Comparison of ENCODE assay signal across 9 cellular contexts in the genomic region with DNA sequence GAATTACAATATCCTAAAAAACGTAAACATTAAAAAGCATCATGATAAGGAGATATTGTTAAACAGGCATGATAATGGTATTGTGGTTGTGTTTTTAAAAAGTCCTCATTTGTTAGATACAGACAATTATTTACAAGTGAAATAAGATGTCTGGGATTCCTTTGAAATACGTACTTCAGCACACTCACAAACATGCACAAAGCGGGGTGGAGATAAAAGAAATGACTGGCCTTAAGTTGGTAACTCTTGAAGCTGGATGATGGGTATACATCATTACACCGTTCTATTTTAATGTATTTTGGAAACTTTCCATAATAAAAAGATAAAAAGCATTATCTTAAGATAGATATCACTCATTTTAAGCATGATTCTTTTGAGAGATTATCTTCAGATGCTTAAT. TPM values are rescaled to one million over a fixed set of nuclear protein-coding genes. Genes with fewer than 3 reads are reported as not detected.
A peak's percentile ranks its signal among the peaks of the same experiment; 100 is the strongest.
DNase-seq lines count a peak whose midpoint lies in the region; ATAC-seq and TF ChIP-seq lines count a peak whose summit lies in the region.
"Had no signal": no experiment of that assay in that cellular context is flagged by ENCODE, and none has a peak within 500 bp of the region (broad histone marks: within the 10 kb centered on the region; RNA-seq: fewer than 3 reads in every experiment).

No MANE protein-coding gene starts in this region.

- intact Hi-C loops in CD4-positive, alpha-beta T cell (cut with DNase I, micrococcal nuclease) = no loop called here
- intact Hi-C loops in sciatic nerve (cut with DNase I) = no loop called here

- POLR2A ChIA-PET in CD4-positive, alpha-beta T cell (lab: Charles Lee) = interaction anchor here (1.9 kb wide), 1 partner anchor 20 kb away, joined by 10 read pairs; a partner anchor contains a TSS

- H3K4me1 Mint-ChIP-seq in CD4-positive, alpha-beta T cell (ENCODE audit: low read depth) = peaks cover 24% of the 10 kb centered on the region
- H3K4me1 Mint-ChIP-seq in chondrocyte (ENCODE audit: low read depth) = peaks cover 34% of the 10 kb centered on the region
- H3K4me1 Mint-ChIP-seq in natural killer cell treated with Interleukin-12 subunit alpha and Interleukin-12 subunit beta and Interleukin-15 and Interleukin-18, amount 100 ng/mL, for 72 hours (ENCODE audit: low read depth in 2 of 2) = peaks cover 12 to 15% of the 10 kb centered on the region in 2 donors

- peak overlapping the region; percentile 92 for H3K4me3 Mint-ChIP-seq in CD4-positive, alpha-beta T cell
- H3K4me3 Mint-ChIP-seq in chondrocyte (ENCODE audit: unreplicated experiment) = peak overlapping the region; percentile 84
- H3K4me3 Mint-ChIP-seq in natural killer cell treated with Interleukin-12 subunit alpha and Interleukin-12 subunit beta and Interleukin-15 and Interleukin-18, amount 100 ng/mL, for 72 hours = peak overlapping the region; percentile 88

- no peaks in the 10 kb centered on the region for H3K27me3 ChIP-seq in CD4-positive, alpha-beta T cell (ENCODE audit: control insufficient read depth, insufficient read depth, low read length)
- H3K27me3 ChIP-seq: neutrophil had no signal

- H3K27ac ChIP-seq in CD4-positive, alpha-beta T cell (ENCODE audit: low read depth, low read length) = no peak overlapping the region
- H3K27ac ChIP-seq: neutrophil had no signal

- H3K27ac Mint-ChIP-seq in CD4-positive, alpha-beta T cell = peak overlapping the region; percentile 58
- no peak overlapping the region for H3K27ac Mint-ChIP-seq in chondrocyte (ENCODE audit: unreplicated experiment)
- peak overlapping the region; percentile 82 to 96 for H3K27ac Mint-ChIP-seq in natural killer cell treated with Interleukin-12 subunit alpha and Interleukin-12 subunit beta and Interleukin-15 and Interleukin-18, amount 100 ng/mL, for 72 hours

- TF ChIP-seq CTCF in CD4-positive, alpha-beta T cell (IDR thresholded peaks at IDR 0.05) = no peak
- TF ChIP-seq CTCF in LNCaP clone FGC (IDR thresholded peaks at IDR 0.05; ENCODE audit: control insufficient read depth, extremely low read depth, insufficient read depth) (no peak), chondrocyte (IDR thresholded peaks at IDR 0.05) (no peak)

- no peak for ATAC-seq in CD4-positive, alpha-beta T cell (ENCODE audit: poor library complexity)
- no peak for ATAC-seq in natural killer cell treated with Interleukin-12 subunit alpha and Interleukin-12 subunit beta and Interleukin-15 and Interleukin-18, amount 100 ng/mL, for 72 hours
- ATAC-seq in sciatic nerve (no peak), GM21717 (IDR thresholded peaks at IDR 0.05; ENCODE audit: unreplicated experiment) (no peak)

- peaks cover 36% of the 10 kb centered on the region for H3K36me3 Mint-ChIP-seq in CD4-positive, alpha-beta T cell (ENCODE audit: low read depth)
- H3K36me3 Mint-ChIP-seq in chondrocyte (ENCODE audit: low read depth) = peaks cover 8% of the 10 kb centered on the region
- peaks cover 10% of the 10 kb centered on the region for H3K36me3 Mint-ChIP-seq in natural killer cell treated with Interleukin-12 subunit alpha and Interleukin-12 subunit beta and Interleukin-15 and Interleukin-18, amount 100 ng/mL, for 72 hours

- CTCF ChIA-PET in CD4-positive, alpha-beta T cell (lab: Charles Lee) = interaction anchor here (0.6 kb wide), 1 partner anchor 115 kb away, joined by 3 read pairs; no protein-coding TSS in a partner anchor

- H3K27me3 Mint-ChIP-seq in CD4-positive, alpha-beta T cell = no peaks in the 10 kb centered on the region
- no peaks in the 10 kb centered on the region for H3K27me3 Mint-ChIP-seq in chondrocyte (ENCODE audit: low read depth)
- no peaks in the 10 kb centered on the region for H3K27me3 Mint-ChIP-seq in natural killer cell treated with Interleukin-12 subunit alpha and Interleukin-12 subunit beta and Interleukin-15 and Interleukin-18, amount 100 ng/mL, for 72 hours

- H3K9me3 ChIP-seq in CD4-positive, alpha-beta T cell (ENCODE audit: control insufficient read depth, low read length) = no peaks in the 10 kb centered on the region
- H3K9me3 ChIP-seq: neutrophil had no signal

- no peaks in the 10 kb centered on the region for H3K9me3 Mint-ChIP-seq in CD4-positive, alpha-beta T cell
- no peaks in the 10 kb centered on the region for H3K9me3 Mint-ChIP-seq in chondrocyte (ENCODE audit: low read depth)
- no peaks in the 10 kb centered on the region for H3K9me3 Mint-ChIP-seq in natural killer cell treated with Interleukin-12 subunit alpha and Interleukin-12 subunit beta and Interleukin-15 and Interleukin-18, amount 100 ng/mL, for 72 hours

- peak overlapping the region; percentile 72 for H3K4me3 ChIP-seq in LNCaP clone FGC (ENCODE audit: low read depth, low read length)

- no peak for DNase-seq in CD4-positive, alpha-beta T cell
- DNase-seq in LNCaP clone FGC (ENCODE audit: low read depth) = no peak
- DNase-seq in chondrocyte (ENCODE audit: low spot score) = no peak
- no peak for DNase-seq in natural killer cell treated with Interleukin-12 subunit alpha and Interleukin-12 subunit beta and Interleukin-15 and Interleukin-18, amount 100 ng/mL, for 72 hours (ENCODE audit: low spot score)
- no peak for DNase-seq in NCI-H2107 treated with DMSO at 0.1 percent for 48 hours (lab: John Stamatoyannopoulos, UW; ENCODE audit: unreplicated experiment)
- DNase-seq in NCI-H510A treated with DMSO at 0.1 percent for 48 hours (lab: John Stamatoyannopoulos, UW) = no peak
- no peak for DNase-seq in sciatic nerve (ENCODE audit: low spot score)

RNA-seq across cellular contexts. Expression of a gene that starts 1.0 kb away (rescaled TPM):
- under 1 TPM in 1 of 2 experiments, not detected in 1; 0.16 TPM for total RNA-seq in CD4-positive, alpha-beta T cell
- total RNA-seq in chondrocyte (3.9 to 7.2 TPM (median 4.1 TPM) in 3 replicates), sciatic nerve (10.8 TPM)
- under 1 TPM; 0.78 to 1.00 TPM for total RNA-seq in natural killer cell treated with Interleukin-12 subunit alpha and Interleukin-12 subunit beta and Interleukin-15 and Interleukin-18, amount 100 ng/mL, for 72 hours

RNA-seq across cellular contexts. Expression of a gene that starts 20.1 kb away (rescaled TPM):
- total RNA-seq in CD4-positive, alpha-beta T cell = 100 to 1,000 TPM in 1 of 2 experiments, 10 to 100 TPM in 1; 99.9 to 106 TPM
- total RNA-seq in chondrocyte (29.5 to 36.4 TPM (median 32.4 TPM) in 3 replicates), sciatic nerve (60.7 TPM)
- total RNA-seq in natural killer cell treated with Interleukin-12 subunit alpha and Interleukin-12 subunit beta and Interleukin-15 and Interleukin-18, amount 100 ng/mL, for 72 hours = 10 to 100 TPM; 50.7 to 62.0 TPM

RNA-seq across cellular contexts. Expression of a gene that starts 22.8 kb away (rescaled TPM):
- total RNA-seq in CD4-positive, alpha-beta T cell = 10 to 100 TPM; 15.1 to 17.6 TPM
- total RNA-seq in chondrocyte (8.6 to 19.7 TPM (median 15.5 TPM) in 3 replicates), sciatic nerve (3.0 TPM)
- total RNA-seq in natural killer cell treated with Interleukin-12 subunit alpha and Interleukin-12 subunit beta and Interleukin-15 and Interleukin-18, amount 100 ng/mL, for 72 hours = 100 to 1,000 TPM; 139 to 241 TPM

RNA-seq across cellular contexts. Expression of a gene that starts 28.4 kb away (rescaled TPM):
- not detected for total RNA-seq in CD4-positive, alpha-beta T cell
- total RNA-seq in chondrocyte (0.34 to 0.62 TPM (median 0.59 TPM) in 3 replicates), sciatic nerve (4.9 TPM)
- total RNA-seq in natural killer cell treated with Interleukin-12 subunit alpha and Interleukin-12 subunit beta and Interleukin-15 and Interleukin-18, amount 100 ng/mL, for 72 hours = not detected
